Comparison of ENCODE assay signal across 19 cellular contexts in the genomic region with DNA sequence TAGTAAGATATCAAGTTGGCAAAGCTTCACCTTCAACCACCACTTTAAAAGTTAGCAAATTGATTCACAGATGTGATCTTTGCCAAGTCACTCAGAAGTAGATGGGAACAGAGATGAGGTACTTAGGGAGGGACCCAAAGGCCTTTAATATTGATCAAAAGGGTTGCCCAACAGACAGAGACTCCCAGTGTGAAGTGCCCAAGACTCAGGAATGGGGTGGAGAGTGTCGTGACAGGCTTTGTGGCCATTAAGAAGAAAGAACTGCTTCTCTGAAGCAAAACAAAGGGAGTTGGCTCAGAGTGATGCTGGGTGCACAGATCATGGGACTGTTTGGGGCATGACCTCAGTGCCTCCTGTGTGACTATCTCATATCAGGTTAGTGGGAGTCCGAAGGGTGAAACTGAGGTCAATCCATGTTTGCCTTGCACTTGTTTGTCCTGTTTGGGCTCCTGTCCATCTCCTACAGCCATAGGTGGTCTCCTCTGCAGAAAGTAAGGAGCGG.
DNase-seq lines count a peak whose midpoint lies in the region; ATAC-seq and TF ChIP-seq lines count a peak whose summit lies in the region.
"Had no signal": no experiment of that assay in that cellular context is flagged by ENCODE, and none has a peak within 500 bp of the region (broad histone marks: within the 10 kb centered on the region; RNA-seq: fewer than 3 reads in every experiment).

No MANE protein-coding gene starts in this region.

- no peak for TF ChIP-seq CTCF in right lobe of liver (IDR thresholded peaks at IDR 0.05)

- H3K27ac ChIP-seq in epithelial cell of prostate (peak overlapping the region; percentile 57), right lobe of liver (peak overlapping the region; percentile 72 to 84 (median 77)), substantia nigra (ENCODE audit: low read depth, low read length, poor library complexity, severe bottlenecking) (no peak overlapping the region)
- H3K27ac ChIP-seq: 22Rv1, GM23248 had no signal

- peaks cover 0 to 23% (median 0%) of the 10 kb centered on the region in 4 donors for H3K4me1 ChIP-seq in right lobe of liver

- TF ChIP-seq POLR2A in right lobe of liver (IDR thresholded peaks at IDR 0.05): no peak

- no peaks in the 10 kb centered on the region for H3K36me3 Mint-ChIP-seq in activated CD4-positive, alpha-beta memory T cell treated with anti-CD3 and anti-CD28 coated beads for 36 hours
- H3K36me3 Mint-ChIP-seq: CD8-positive, alpha-beta T cell had no signal

- DNase-seq in DMS53 (lab: John Stamatoyannopoulos, UW) (peak; percentile 64), DMS53 treated with DMSO at 0.1 percent for 48 hours (lab: John Stamatoyannopoulos, UW; ENCODE audit: unreplicated experiment) (no peak), epithelial cell of prostate (ENCODE audit: low read depth, low spot score) (peak; percentile 43), right lobe of liver (peak; percentile 38 to 77 (median 76)), substantia nigra (lab: John Stamatoyannopoulos, UW) (no peak)
- no peak for DNase-seq in activated naive CD4-positive, alpha-beta T cell (lab: John Stamatoyannopoulos, UW)
- DNase-seq in activated CD4-positive, alpha-beta memory T cell treated with anti-CD3 and anti-CD28 coated beads for 36 hours: no peak
- DNase-seq: CD8-positive, alpha-beta T cell; GDM1; GM23248; HCEC 1CT; Karpas-422; NCI-H1105 treated with DMSO at 0.1 percent for 48 hours; NCI-H1694 treated with DMSO at 0.1 percent for 48 hours; NCI-H226; NCI-H524 treated with DMSO at 0.1 percent for 48 hours; RPMI8226 had no signal

- intact Hi-C loops in right lobe of liver (cut with DNase I): no loop called here
- intact Hi-C loops in activated CD4-positive, alpha-beta memory T cell treated with anti-CD3 and anti-CD28 coated beads for 36 hours (cut with micrococcal nuclease): no loop called here

- no peaks in the 10 kb centered on the region for H3K4me1 Mint-ChIP-seq in activated CD4-positive, alpha-beta memory T cell treated with anti-CD3 and anti-CD28 coated beads for 36 hours (ENCODE audit: low read depth)

- CTCF ChIA-PET in activated CD4-positive, alpha-beta memory T cell treated with anti-CD3 and anti-CD28 coated beads for 36 hours (lab: Charles Lee): no interaction called here

- H3K9me3 Mint-ChIP-seq in activated CD4-positive, alpha-beta memory T cell treated with anti-CD3 and anti-CD28 coated beads for 36 hours: no peaks in the 10 kb centered on the region
- H3K9me3 Mint-ChIP-seq: CD8-positive, alpha-beta T cell had no signal

- H3K36me3 ChIP-seq in right lobe of liver: no peaks in the 10 kb centered on the region

- H3K4me3 ChIP-seq in right lobe of liver: peak overlapping the region in 2 of 3 donors; percentile 15 to 19
- H3K4me3 ChIP-seq: GM23248 had no signal

- no peaks in the 10 kb centered on the region for H3K27me3 ChIP-seq in right lobe of liver

- no peaks in the 10 kb centered on the region for H3K9me3 ChIP-seq in right lobe of liver

- WGBS in right lobe of liver (ENCODE audit: insufficient coverage, low coverage, low lambda C conversion rate, missing lambda C conversion rate): 22% methylated on average over 3 of the region's 3 CpGs

- no peak overlapping the region for H3K4me3 Mint-ChIP-seq in activated CD4-positive, alpha-beta memory T cell treated with anti-CD3 and anti-CD28 coated beads for 36 hours
- H3K4me3 Mint-ChIP-seq: CD8-positive, alpha-beta T cell had no signal

- H3K27ac Mint-ChIP-seq in activated CD4-positive, alpha-beta memory T cell treated with anti-CD3 and anti-CD28 coated beads for 36 hours: no peak overlapping the region
- H3K27ac Mint-ChIP-seq: CD8-positive, alpha-beta T cell had no signal

- peak; percentile 84 to 91 (median 91) for ATAC-seq in right lobe of liver
- ATAC-seq in HG03097 (IDR thresholded peaks at IDR 0.05; ENCODE audit: low FRiP score, unreplicated experiment): no peak
- ATAC-seq: CD8-positive, alpha-beta T cell had no signal

- peaks cover 21% of the 10 kb centered on the region for H3K27me3 Mint-ChIP-seq in activated CD4-positive, alpha-beta memory T cell treated with anti-CD3 and anti-CD28 coated beads for 36 hours

- POLR2A ChIA-PET in activated CD4-positive, alpha-beta memory T cell treated with anti-CD3 and anti-CD28 coated beads for 36 hours (lab: Charles Lee): no interaction called here

Comparison
In these comparisons a context has a peak if more than half of its experiments do, and no peak if none do; other contexts are left out.
1. DNase-seq: peak in DMS53 (single experiment), epithelial cell of prostate (single experiment) and right lobe of liver (3 of 3); none in DMS53 treated with DMSO at 0.1 percent for 48 hours (single experiment), activated naive CD4-positive, alpha-beta T cell (0 of 4), substantia nigra (0 of 49) and activated CD4-positive, alpha-beta memory T cell treated with anti-CD3 and anti-CD28 coated beads for 36 hours (single experiment).